Comparison of ENCODE assay signal across 26 cellular contexts in genomic region chr5:94402096-94402495, GRCh38.
DNase-seq lines count a peak whose midpoint lies in the region; ATAC-seq, FAIRE-seq and TF ChIP-seq lines count a peak whose summit lies in the region.
"Had no signal": no experiment of that assay in that cellular context is flagged by ENCODE, and none has a peak within 500 bp of the region (broad histone marks: within the 10 kb centered on the region; RNA-seq: fewer than 3 reads in every experiment).

No MANE protein-coding gene starts in this region.

- no CpG with 5 or more reads among the region's 3 CpGs for WGBS in IMR-90 (ENCODE audit: extremely low coverage in 2 of 2, insufficient read length in 1 of 2), 2 experiments
- no CpG with 5 or more reads among the region's 3 CpGs for WGBS in H9 (ENCODE audit: extremely low coverage, insufficient read length, low lambda C conversion rate)

- no peaks in the 10 kb centered on the region for H3K4me1 ChIP-seq in IMR-90 (ENCODE audit: control insufficient read depth, insufficient read depth, low read length)
- H3K4me1 ChIP-seq in astrocyte (ENCODE audit: insufficient read depth, low read length) = no peaks in the 10 kb centered on the region
- H3K4me1 ChIP-seq in skeletal muscle satellite cell (ENCODE audit: control insufficient read depth, insufficient read depth, low read length) = peaks cover 13% of the 10 kb centered on the region
- H3K4me1 ChIP-seq in H9 (ENCODE audit: insufficient read depth, low read length) = no peaks in the 10 kb centered on the region; the same call in 1 of the 2 replicates
- H3K4me1 ChIP-seq: SJCRH30 had no signal

- H4K20me1 ChIP-seq in IMR-90 (ENCODE audit: insufficient read depth, low read length) = no peaks in the 10 kb centered on the region
- no peaks in the 10 kb centered on the region for H4K20me1 ChIP-seq in astrocyte (ENCODE audit: insufficient read depth, low read length)
- no peaks in the 10 kb centered on the region for H4K20me1 ChIP-seq in H9 (ENCODE audit: control insufficient read depth, insufficient read depth, insufficient read length)

- H2BK5ac ChIP-seq in IMR-90 (ENCODE audit: low read depth, low read length, poor library complexity, severe bottlenecking) (no peak overlapping the region), H9 (ENCODE audit: insufficient read length, low read length) (no peak overlapping the region)

- TF ChIP-seq CTCF in IMR-90 (conservative IDR thresholded peaks at IDR 0.05; ENCODE audit: low read depth, low read length) (no peak), astrocyte (IDR thresholded peaks at IDR 0.05; ENCODE audit: insufficient read depth, low read depth, low read length) (no peak), fibroblast of mammary gland (conservative IDR thresholded peaks at IDR 0.05; ENCODE audit: control insufficient read depth, insufficient read depth, low read depth, low read length) (no peak), H9 (conservative IDR thresholded peaks at IDR 0.05) (no peak)

- H3K27ac ChIP-seq in IMR-90 (ENCODE audit: insufficient read depth, low read length) (no peak overlapping the region), astrocyte (ENCODE audit: low read depth, low read length) (no peak overlapping the region), H9 (ENCODE audit: insufficient read length, low read depth, low read length) (no peak overlapping the region)
- H3K27ac ChIP-seq: GM23248, PC-9, SJCRH30 had no signal

- H3K56ac ChIP-seq in IMR-90 (ENCODE audit: extremely low read depth, insufficient read depth, low read length) (no peak overlapping the region), H9 (ENCODE audit: insufficient read length, low read depth, low read length) (no peak overlapping the region)

- H4K91ac ChIP-seq in IMR-90 (ENCODE audit: insufficient read depth, low read depth, low read length) (no peak overlapping the region), H9 (ENCODE audit: insufficient read length, low read depth, low read length) (no peak overlapping the region)

- H2BK15ac ChIP-seq in IMR-90 (ENCODE audit: low read depth, low read length) (no peak overlapping the region), H9 (ENCODE audit: low read depth, low read length) (no peak overlapping the region)

- H4K5ac ChIP-seq in IMR-90 (ENCODE audit: low read depth, low read length) (no peak overlapping the region), H9 (ENCODE audit: insufficient read length, low read depth, low read length) (no peak overlapping the region)

- H3K4me1 Mint-ChIP-seq in astrocyte (ENCODE audit: low read depth, unreplicated experiment) = peaks cover 7% of the 10 kb centered on the region
- peaks cover 11 to 20% of the 10 kb centered on the region in 2 experiments for H3K4me1 Mint-ChIP-seq in H9

- H3K9me3 ChIP-seq in IMR-90 (ENCODE audit: control insufficient read depth, insufficient read depth, low read length) (no peaks in the 10 kb centered on the region), astrocyte (ENCODE audit: insufficient read depth, low read depth, low read length) (no peaks in the 10 kb centered on the region), skeletal muscle satellite cell (replicated peaks; ENCODE audit: low read length) (no peaks in the 10 kb centered on the region), H9 (ENCODE audit: control insufficient read depth, low read depth, low read length) (no peaks in the 10 kb centered on the region)
- H3K9me3 ChIP-seq: MG63, SJCRH30 had no signal

- no peak overlapping the region for H3K23ac ChIP-seq in IMR-90 (ENCODE audit: low read depth, low read length)
- no peak overlapping the region for H3K23ac ChIP-seq in H9 (ENCODE audit: insufficient read length, low read depth, low read length)

- dilution Hi-C loops in IMR-90 (cut with HindIII; ENCODE audit: low sequenced_read_pairs, unreplicated experiment) = no loop called here

- H3K4me3 ChIP-seq in IMR-90 (ENCODE audit: insufficient read depth, low read depth, low read length) (no peak overlapping the region), astrocyte (ENCODE audit: insufficient read depth, low read depth, low read length) (no peak overlapping the region), fibroblast of mammary gland (ENCODE audit: control insufficient read depth, low read depth, low read length) (no peak overlapping the region), skeletal muscle satellite cell (ENCODE audit: low read length) (no peak overlapping the region)
- H3K4me3 ChIP-seq: GM23248, MG63, PC-9, SJCRH30 had no signal

- ATAC-seq in IMR-90 (ENCODE audit: low read depth) = no peak
- no peak for ATAC-seq in left colon
- ATAC-seq: Right ventricle myocardium inferior had no signal

- H2AK5ac ChIP-seq in IMR-90 (ENCODE audit: low read depth, low read length) = no peak overlapping the region
- H2AK5ac ChIP-seq in H9 (ENCODE audit: insufficient read length, low read length) = no peak overlapping the region

- H3K36me3 Mint-ChIP-seq in astrocyte (ENCODE audit: low read depth, unreplicated experiment) (no peaks in the 10 kb centered on the region), H9 (ENCODE audit: insufficient read depth in 1 of 3, low read depth in 3 of 3) (peaks cover 0 to 9% (median 3%) of the 10 kb centered on the region in 3 experiments; a peak in 3 of 7 replicates)

- H2BK120ac ChIP-seq in IMR-90 (ENCODE audit: low read depth, low read length) (no peak overlapping the region), H9 (ENCODE audit: low read depth, low read length, poor library complexity, severe bottlenecking) (no peak overlapping the region)

- POLR2A ChIA-PET in IMR-90 (lab: Charles Lee; ENCODE audit: unreplicated experiment) = no interaction called here

- no peak for TF ChIP-seq POLR2A in IMR-90 (IDR thresholded peaks at IDR 0.05; ENCODE audit: low read depth, low read length)

- no peak for TF ChIP-seq RAD21 in IMR-90 (IDR thresholded peaks at IDR 0.05; ENCODE audit: low read length)

- H2BK20ac ChIP-seq in IMR-90 (ENCODE audit: low read depth, low read length) (no peak overlapping the region), H9 (ENCODE audit: low read depth, low read length, poor library complexity, severe bottlenecking) (no peak overlapping the region)

- H4K8ac ChIP-seq in IMR-90 (ENCODE audit: low read depth in 2 of 2, low read length in 2 of 2) (no peak overlapping the region), H9 (replicated peaks; ENCODE audit: insufficient read length, low read depth, low read length) (no peak overlapping the region)

- H3K27me3 ChIP-seq in IMR-90 (ENCODE audit: control insufficient read depth, insufficient read depth, low read length) = no peaks in the 10 kb centered on the region
- no peaks in the 10 kb centered on the region for H3K27me3 ChIP-seq in astrocyte (ENCODE audit: insufficient read depth, low read length)
- no peaks in the 10 kb centered on the region for H3K27me3 ChIP-seq in skeletal muscle satellite cell (ENCODE audit: control insufficient read depth, insufficient read depth, low read length)
- no peaks in the 10 kb centered on the region for H3K27me3 ChIP-seq in H9 (ENCODE audit: insufficient read depth, low read length)
- H3K27me3 ChIP-seq: MG63, SJCRH30 had no signal

- no TSS peak for BruUV-seq in IMR-90 (replicated peaks; lab: Mats Ljungman, UMichigan)

- no peak overlapping the region for H3K4ac ChIP-seq in IMR-90 (ENCODE audit: low read depth, low read length)
- no peak overlapping the region for H3K4ac ChIP-seq in H9 (ENCODE audit: low read depth, low read length)

- H3K27me3 Mint-ChIP-seq in astrocyte (ENCODE audit: low read depth, unreplicated experiment) = no peaks in the 10 kb centered on the region
- no peaks in the 10 kb centered on the region for H3K27me3 Mint-ChIP-seq in H9 (ENCODE audit: low read depth)

- no peaks in the 10 kb centered on the region for H3K9me1 ChIP-seq in IMR-90 (ENCODE audit: insufficient read depth, low read length)

- no peaks in the 10 kb centered on the region for H3K36me3 ChIP-seq in IMR-90 (ENCODE audit: control insufficient read depth, insufficient read depth, low read length)
- no peaks in the 10 kb centered on the region for H3K36me3 ChIP-seq in astrocyte (ENCODE audit: insufficient read depth, low read length)
- H3K36me3 ChIP-seq in skeletal muscle satellite cell (ENCODE audit: insufficient read depth, low read length) = no peaks in the 10 kb centered on the region
- H3K36me3 ChIP-seq: MG63, SJCRH30 had no signal

- H3K14ac ChIP-seq in IMR-90 (replicated peaks; ENCODE audit: low read depth, low read length) (no peak overlapping the region), H9 (ENCODE audit: insufficient read depth, low read length) (no peak overlapping the region)

- FAIRE-seq in astrocyte (lab: Jason Lieb, UNC) = peak; percentile 29
- FAIRE-seq: HTR-8/SVneo had no signal

- H3K79me2 ChIP-seq in astrocyte (ENCODE audit: insufficient read depth, low read length) (no peaks in the 10 kb centered on the region), H9 (ENCODE audit: insufficient read depth, low read length) (no peaks in the 10 kb centered on the region)

- H3K4me2 ChIP-seq in IMR-90 (ENCODE audit: low read depth, low read length) = no peak overlapping the region
- no peak overlapping the region for H3K4me2 ChIP-seq in astrocyte (ENCODE audit: low read length)
- peak overlapping the region; percentile 21 for H3K4me2 ChIP-seq in skeletal muscle satellite cell (ENCODE audit: low read length)
- no peak overlapping the region for H3K4me2 ChIP-seq in H9 (ENCODE audit: insufficient read depth, insufficient read length, low read length)
- H3K4me2 ChIP-seq: PC-9 had no signal

- H3K27ac Mint-ChIP-seq in astrocyte (ENCODE audit: unreplicated experiment) (no peak overlapping the region), H9 (peak overlapping the region in 1 of 3 experiments; percentile 48; a peak in 1 of 7 replicates)
- H3K27ac Mint-ChIP-seq: HFFc6 had no signal

- H3K9me3 Mint-ChIP-seq in astrocyte (ENCODE audit: unreplicated experiment) (no peaks in the 10 kb centered on the region), H9 (peaks cover 0 to 3% of the 10 kb centered on the region in 2 experiments; a peak in 2 of 5 replicates)
- H3K9me3 Mint-ChIP-seq: HFFc6 had no signal

- peak; percentile 6 for DNase-seq in IMR-90
- DNase-seq in astrocyte (ENCODE audit: low read depth) = peak; percentile 4
- peak; percentile 22 for DNase-seq in fibroblast of mammary gland (ENCODE audit: low read depth)
- DNase-seq in H9 = no peak
- DNase-seq in left colon = no peak
- DNase-seq in T-helper 2 cell = no peak
- DNase-seq: 8988T, ACHN, Calu3, DMS79 treated with DMSO at 0.1 percent for 48 hours, GM23248, H7, HFFc6, KBM-7, MG63, NCI-H1105 treated with DMSO at 0.1 percent for 48 hours, NCI-H146, NCI-H1930, NCI-H2107, NCI-H524, NCI-H774, PC-9, SJCRH30 had no signal

- CTCF ChIA-PET in IMR-90 (lab: Yijun Ruan, JAX) = no interaction called here

- H2AK9ac ChIP-seq in IMR-90 (replicated peaks; ENCODE audit: low read depth, low read length, poor library complexity) = no peak overlapping the region

- in situ Hi-C loops in IMR-90 (cut with MboI; ENCODE audit: low sequenced_read_pairs) = no loop called here

- intact Hi-C loops in IMR-90 (cut with micrococcal nuclease) (no loop called here), left colon (cut with DNase I, micrococcal nuclease) (no loop called here)

- H2BK12ac ChIP-seq in H9 (ENCODE audit: insufficient read length, low read depth, low read length) = no peak overlapping the region

- no peak overlapping the region for H3T11ph ChIP-seq in H9 (ENCODE audit: low read length)

- no peaks in the 10 kb centered on the region for H3K23me2 ChIP-seq in H9 (ENCODE audit: insufficient read length, low read depth, low read length, poor library complexity, severe bottlenecking)

- H3K79me1 ChIP-seq in IMR-90 (ENCODE audit: low read depth in 1 of 2, low read length in 2 of 2) = no peaks in the 10 kb centered on the region
- no peaks in the 10 kb centered on the region for H3K79me1 ChIP-seq in H9 (ENCODE audit: insufficient read depth, low read depth, low read length, poor library complexity, severe bottlenecking)

- no peak overlapping the region for H3K4me3 Mint-ChIP-seq in astrocyte (ENCODE audit: unreplicated experiment)
- H3K4me3 Mint-ChIP-seq in H9 = no peak overlapping the region
- H3K4me3 Mint-ChIP-seq: HFFc6 had no signal

- H3K18ac ChIP-seq in IMR-90 (ENCODE audit: low read depth, low read length) (no peak overlapping the region), H9 (ENCODE audit: insufficient read length, low read depth, low read length) (no peak overlapping the region)

- H3K9ac ChIP-seq in IMR-90 (ENCODE audit: low read depth, low read length) (no peak overlapping the region), astrocyte (ENCODE audit: low read length) (no peak overlapping the region), skeletal muscle satellite cell (ENCODE audit: low read depth, low read length) (no peak overlapping the region), H9 (ENCODE audit: extremely low read depth, insufficient read length, low read length) (no peak overlapping the region)
- H3K9ac ChIP-seq: GM23248 had no signal

- H2AFZ ChIP-seq in IMR-90 (replicated peaks; ENCODE audit: low read length, poor library complexity) = no peak overlapping the region
- H2AFZ ChIP-seq in astrocyte (ENCODE audit: low read depth, low read length) = no peak overlapping the region
- H2AFZ ChIP-seq in H9 (ENCODE audit: low read length) = no peak overlapping the region
- H2AFZ ChIP-seq: GM23248, PC-9 had no signal

Comparison
In these comparisons a context has a peak if more than half of its experiments do, and no peak if none do; other contexts are left out.
1. DNase-seq: peak in IMR-90 (single experiment), astrocyte (single experiment) and fibroblast of mammary gland (single experiment); none in H9 (single experiment), left colon (0 of 2) and T-helper 2 cell (0 of 5).